8 cellular contexts compared by ENCODE assay signal in genomic region chr14:105281354-105282097, GRCh38. TPM values are rescaled to one million over a fixed set of nuclear protein-coding genes. Genes with fewer than 3 reads are reported as not detected.
A peak's percentile ranks its signal among the peaks of the same experiment; 100 is the strongest.
DNase-seq lines count a peak whose midpoint lies in the region; ATAC-seq and TF ChIP-seq lines count a peak whose summit lies in the region.

No MANE protein-coding gene starts in this region.

- no peak overlapping the region for H3K27ac ChIP-seq in GM23248
- H3K27ac ChIP-seq in fibroblast of lung (ENCODE audit: insufficient read depth, low read length) = no peak overlapping the region

- no peak for ATAC-seq in GM21825 (IDR thresholded peaks at IDR 0.05; ENCODE audit: unreplicated experiment)
- ATAC-seq in GM21786 (IDR thresholded peaks at IDR 0.05; ENCODE audit: unreplicated experiment) = no peak

- H3K4me3 ChIP-seq in BE2C (ENCODE audit: low read depth, low read length) (no peak overlapping the region), GM23248 (no peak overlapping the region), fibroblast of lung (replicated peaks in 1 of 4; ENCODE audit: control extremely low read depth in 1 of 4, insufficient read depth in 1 of 4, low read depth in 3 of 4, low read length in 4 of 4) (no peak overlapping the region)

- no peaks in the 10 kb centered on the region for H3K9me2 ChIP-seq in GM23248 (ENCODE audit: insufficient read depth)

- H3K4me2 ChIP-seq in GM23248 (ENCODE audit: unreplicated experiment) (no peak overlapping the region), fibroblast of lung (ENCODE audit: extremely low read depth, insufficient read depth, low read length) (no peak overlapping the region)

- H3K27me3 ChIP-seq in BE2C (no peaks in the 10 kb centered on the region), GM23248 (replicated peaks; ENCODE audit: insufficient read depth) (no peaks in the 10 kb centered on the region), fibroblast of lung (ENCODE audit: control insufficient read depth, insufficient read depth, low read length) (no peaks in the 10 kb centered on the region)

- H3K36me3 ChIP-seq in BE2C (no peaks in the 10 kb centered on the region), GM23248 (ENCODE audit: low read depth) (no peaks in the 10 kb centered on the region), fibroblast of lung (ENCODE audit: control insufficient read depth, insufficient read depth, low read length) (no peaks in the 10 kb centered on the region)

- H3K9ac ChIP-seq in GM23248 (no peak overlapping the region), fibroblast of lung (ENCODE audit: insufficient read depth, low read length) (no peak overlapping the region)

- DNase-seq in BE2C (peak; percentile 46), GM23248 (peak; percentile 81), SHP77 treated with DMSO at 0.1 percent for 48 hours (lab: John Stamatoyannopoulos, UW) (peak; percentile 8), fibroblast of lung (ENCODE audit: low read depth in 2 of 2) (peak; percentile 67 to 80), non-pigmented ciliary epithelial cell (ENCODE audit: low read depth) (peak; percentile 32), germinal center (ENCODE audit: low spot score) (no peak)

- TF ChIP-seq CTCF in BE2C (IDR thresholded peaks at IDR 0.05; ENCODE audit: low read depth, low read length) = peak; percentile 74
- TF ChIP-seq CTCF in fibroblast of lung (conservative IDR thresholded peaks at IDR 0.05 in 1 of 2, IDR thresholded peaks at IDR 0.05 in 1 of 2; ENCODE audit: low read depth in 1 of 2, low read length in 2 of 2) = peak; percentile 79 to 84

- no peaks in the 10 kb centered on the region for H3F3A ChIP-seq in GM23248 (ENCODE audit: insufficient read depth)

- WGBS in GM23248 (ENCODE audit: low coverage in 1 of 2, low lambda C conversion rate in 2 of 2, missing lambda C conversion rate in 2 of 2), 2 experiments = 48 to 56% methylated on average over 18 to 23 of the region's 23 CpGs

- peaks cover 75% of the 10 kb centered on the region for H3K79me2 ChIP-seq in GM23248 (ENCODE audit: insufficient read depth)
- H3K79me2 ChIP-seq in fibroblast of lung (ENCODE audit: control insufficient read depth, insufficient read depth, low read length) = peaks cover 8% of the 10 kb centered on the region

- H2AFZ ChIP-seq in GM23248 = no peak overlapping the region
- no peak overlapping the region for H2AFZ ChIP-seq in fibroblast of lung (ENCODE audit: low read length)

- H4K20me1 ChIP-seq in GM23248 (ENCODE audit: insufficient read depth) (no peaks in the 10 kb centered on the region), fibroblast of lung (ENCODE audit: control insufficient read depth, extremely low read depth, insufficient read depth, low read length) (no peaks in the 10 kb centered on the region)

- H3K4me1 ChIP-seq in BE2C (no peaks in the 10 kb centered on the region), GM23248 (ENCODE audit: insufficient read depth) (no peaks in the 10 kb centered on the region), fibroblast of lung (ENCODE audit: control insufficient read depth, extremely low read depth, insufficient read depth, low read length) (no peaks in the 10 kb centered on the region)

- in situ Hi-C loops in GM23248 (cut with MboI) = no loop called here

- H3K9me3 ChIP-seq in BE2C = no peaks in the 10 kb centered on the region
- no peaks in the 10 kb centered on the region for H3K9me3 ChIP-seq in GM23248 (ENCODE audit: low read depth)
- H3K9me3 ChIP-seq in fibroblast of lung (ENCODE audit: control insufficient read depth, insufficient read depth, low read depth, low read length) = no peaks in the 10 kb centered on the region

RNA-seq across cellular contexts. Expression of gene BRF1, which starts 19.3 kb away (rescaled TPM):
- polyA plus RNA-seq in BE2C (2012; ENCODE audit: insufficient read depth, insufficient read length, low read depth) = 43.4 TPM
- total RNA-seq in GM23248 (2014; rRNA removed; shearing (Covaris generic)) = 27.0 and 47.8 TPM in 2 replicates
- polyA plus RNA-seq in GM23248 (2016; fragmentation: Nextera tagmentation; extraction: Ambion mirVana) (10.5 and 11.0 TPM in 2 replicates), fibroblast of lung (7.4 and 8.4 TPM in 2 replicates)
- 26.5 and 33.4 TPM in 2 replicates for total RNA-seq in fibroblast of lung
- 17.0 and 17.3 TPM in 2 replicates for polyA plus RNA-seq in fibroblast of lung (2012)
- polyA minus RNA-seq in fibroblast of lung (ENCODE audit: low replicate concordance) = 29.3 and 37.6 TPM in 2 replicates

RNA-seq across cellular contexts. Expression of gene PACS2, which starts 33.0 kb away (rescaled TPM):
- polyA plus RNA-seq in BE2C (2012; ENCODE audit: insufficient read depth, insufficient read length, low read depth) = 22.5 TPM
- 36.7 and 39.7 TPM in 2 replicates for total RNA-seq in GM23248 (2014; rRNA removed; shearing (Covaris generic))
- polyA plus RNA-seq in GM23248 (2016; fragmentation: Nextera tagmentation; extraction: Ambion mirVana) = 9.9 and 10.0 TPM in 2 replicates
- 36.2 and 52.5 TPM in 2 replicates for total RNA-seq in fibroblast of lung
- 20.3 and 23.2 TPM in 2 replicates for polyA plus RNA-seq in fibroblast of lung
- 29.4 and 34.6 TPM in 2 replicates for polyA plus RNA-seq in fibroblast of lung (2012)
- 34.9 and 40.3 TPM in 2 replicates for polyA minus RNA-seq in fibroblast of lung (ENCODE audit: low replicate concordance)

RNA-seq across cellular contexts. Expression of gene BTBD6, which starts 33.2 kb away (rescaled TPM):
- 67.4 TPM for polyA plus RNA-seq in BE2C (2012; ENCODE audit: insufficient read depth, insufficient read length, low read depth)
- 74.9 and 77.5 TPM in 2 replicates for total RNA-seq in GM23248 (2014; rRNA removed; shearing (Covaris generic))
- polyA plus RNA-seq in GM23248 (2016; fragmentation: Nextera tagmentation; extraction: Ambion mirVana) = 5.3 and 5.9 TPM in 2 replicates
- 39.5 and 49.9 TPM in 2 replicates for total RNA-seq in fibroblast of lung
- 31.9 and 44.9 TPM in 2 replicates for polyA plus RNA-seq in fibroblast of lung
- polyA plus RNA-seq in fibroblast of lung (2012) = 36.5 and 52.3 TPM in 2 replicates
- polyA minus RNA-seq in fibroblast of lung (ENCODE audit: low replicate concordance) = 47.0 and 59.8 TPM in 2 replicates
